In genomic region chr10:32056136-32057040, GRCh38 we compare ENCODE assay signal across 8 cellular contexts. TPM values are rescaled to one million over a fixed set of nuclear protein-coding genes. Genes with fewer than 3 reads are reported as not detected.
DNase-seq lines count a peak whose midpoint lies in the region; ATAC-seq and TF ChIP-seq lines count a peak whose summit lies in the region.

Gene KIF5B (minus strand): TSS chr10:32056425. CDS start chr10:32055973, 452 bp downstream.

- no peaks in the 10 kb centered on the region for H3K27me3 Mint-ChIP-seq in activated CD4-positive, alpha-beta memory T cell treated with anti-CD3 and anti-CD28 coated beads, Interleukin-2, amount 10 ng/mL, durations not matched to agents 7 days and 5 days

- H3K4me3 ChIP-seq in dorsolateral prefrontal cortex, result peak within 1 kb of the TSS; percentile 54 to 98 (median 89)
- H3K4me3 ChIP-seq in lower leg skin (ENCODE audit: low read depth, poor library complexity, severe bottlenecking), result peak within 1 kb of the TSS; percentile 77

- POLR2A ChIA-PET in activated CD4-positive, alpha-beta memory T cell treated with anti-CD3 and anti-CD28 coated beads, Interleukin-2, amount 10 ng/mL, durations not matched to agents 7 days and 5 days (lab: Charles Lee), result interaction anchor here (0.7 to 1.6 kb wide), 19 partner anchors 9 to 628 kb away, joined by 3 to 7 read pairs (median 3); partner anchors contain the start of gene CCDC7

- DNase-seq in CD1c-positive myeloid dendritic cell (ENCODE audit: extremely low spot score) (peak; percentile 91), NCI-H82 treated with DMSO at 0.1 percent for 48 hours (lab: John Stamatoyannopoulos, UW; ENCODE audit: unreplicated experiment) (peak; percentile 37), dorsolateral prefrontal cortex (peak; percentile 66 to 94 (median 84)), lower leg skin (ENCODE audit: low spot score in 2 of 2) (peak; percentile 81 to 97)
- DNase-seq in activated CD4-positive, alpha-beta memory T cell treated with anti-CD3 and anti-CD28 coated beads, Interleukin-2, amount 10 ng/mL, durations not matched to agents 7 days and 5 days, result peak; percentile 88
- DNase-seq in stimulated activated CD4-positive, alpha-beta T cell treated with anti-CD3 and anti-CD28 coated beads, Interleukin-4, amount 100 ng/mL, for 4 hours, result peak; percentile 81 to 88

- H3K9me3 Mint-ChIP-seq in activated CD4-positive, alpha-beta memory T cell treated with anti-CD3 and anti-CD28 coated beads, Interleukin-2, amount 10 ng/mL, durations not matched to agents 7 days and 5 days, result no peaks in the 10 kb centered on the region

- peak within 1 kb of the TSS; percentile 94 for H3K27ac Mint-ChIP-seq in activated CD4-positive, alpha-beta memory T cell treated with anti-CD3 and anti-CD28 coated beads, Interleukin-2, amount 10 ng/mL, durations not matched to agents 7 days and 5 days

- peaks cover 34% of the 10 kb centered on the region for H3K36me3 Mint-ChIP-seq in activated CD4-positive, alpha-beta memory T cell treated with anti-CD3 and anti-CD28 coated beads, Interleukin-2, amount 10 ng/mL, durations not matched to agents 7 days and 5 days (ENCODE audit: low read depth)

- intact Hi-C loops in dorsolateral prefrontal cortex (cut with DNase I), result loop anchor here (2.0 to 10.0 kb wide), 4 partner anchors 129 to 318 kb away; partner anchors contain the start of genes ARHGAP12 (in 2 of the 2) and EPC1 (in 2 of the 2)
- intact Hi-C loops in lower leg skin (cut with DNase I; ENCODE audit: low total_unique reads), result no loop called here

- WGBS in lower leg skin, 2 donors, result 1 to 4% methylated on average over 12 to 25 of the region's 63 CpGs

- H3K4me3 Mint-ChIP-seq in activated CD4-positive, alpha-beta memory T cell treated with anti-CD3 and anti-CD28 coated beads, Interleukin-2, amount 10 ng/mL, durations not matched to agents 7 days and 5 days, result peak within 1 kb of the TSS; percentile 95

- peaks cover 37% of the 10 kb centered on the region for H3K4me1 Mint-ChIP-seq in activated CD4-positive, alpha-beta memory T cell treated with anti-CD3 and anti-CD28 coated beads, Interleukin-2, amount 10 ng/mL, durations not matched to agents 7 days and 5 days

- peak in 1 of 2 donors; percentile 94 for TF ChIP-seq POLR2A in lower leg skin (IDR thresholded peaks at IDR 0.05)

- CTCF ChIA-PET in activated CD4-positive, alpha-beta memory T cell treated with anti-CD3 and anti-CD28 coated beads, Interleukin-2, amount 10 ng/mL, durations not matched to agents 7 days and 5 days (lab: Charles Lee), result interaction anchor here (0.6 to 1.1 kb wide), 2 partner anchors 195 to 241 kb away, joined by 3 read pairs; no protein-coding TSS in a partner anchor

- no peaks in the 10 kb centered on the region for H3K27me3 ChIP-seq in dorsolateral prefrontal cortex

- ATAC-seq in GM19395 (IDR thresholded peaks at IDR 0.05; ENCODE audit: unreplicated experiment), result peak; percentile 88
- peak; percentile 86 for ATAC-seq in HG03521 (IDR thresholded peaks at IDR 0.05; ENCODE audit: unreplicated experiment)

- peak within 1 kb of the TSS; percentile 81 to 100 (median 99) for H3K27ac ChIP-seq in dorsolateral prefrontal cortex

- TF ChIP-seq CTCF in dorsolateral prefrontal cortex (IDR thresholded peaks at IDR 0.05 in 54 of 56, conservative IDR thresholded peaks at IDR 0.05 in 2 of 56; ENCODE audit: low read depth in 1 of 56, partially characterized antibody in 56 of 56), result peak in 25 of 56 donors; percentile 2 to 48 (median 23)
- TF ChIP-seq CTCF in lower leg skin (IDR thresholded peaks at IDR 0.05), result no peak

RNA-seq across cellular contexts. Expression of gene KIF5B, which starts in this region (rescaled TPM):
- total RNA-seq in activated CD4-positive, alpha-beta memory T cell treated with anti-CD3 and anti-CD28 coated beads, Interleukin-2, amount 10 ng/mL, durations not matched to agents 7 days and 5 days, result 10 to 100 TPM; 79.8 to 80.8 TPM
- total RNA-seq in dorsolateral prefrontal cortex (100 to 1,000 TPM in 84 of 120 experiments, 10 to 100 TPM in 36; 73.4 to 239 (median 109) TPM), lower leg skin (100 to 1,000 TPM in 2 of 4 donors, 10 to 100 TPM in 2; 80.2 to 116 (median 100) TPM)

Comparison
In these comparisons a context has a peak if more than half of its experiments do, and no peak if none do; other contexts are left out.
1. Peak in every context shown above with its lines: DNase-seq, ATAC-seq, H3K4me3 ChIP-seq and H3K27ac ChIP-seq.
2. DNase-seq: peak in every context shown above with its lines; median percentile 91 in CD1c-positive myeloid dendritic cell; 89 in lower leg skin; 88 in activated CD4-positive, alpha-beta memory T cell treated with anti-CD3 and anti-CD28 coated beads, Interleukin-2, amount 10 ng/mL, durations not matched to agents 7 days and 5 days; 84 in dorsolateral prefrontal cortex; 84 in stimulated activated CD4-positive, alpha-beta T cell treated with anti-CD3 and anti-CD28 coated beads, Interleukin-4, amount 100 ng/mL, for 4 hours; 37 in NCI-H82 treated with DMSO at 0.1 percent for 48 hours.